ENCODE assay signal across 21 cellular contexts in genomic region chr16:62853887-62854286, GRCh38.
A peak's percentile ranks its signal among the peaks of the same experiment; 100 is the strongest.
DNase-seq lines count a peak whose midpoint lies in the region; ATAC-seq and TF ChIP-seq lines count a peak whose summit lies in the region.
"Had no signal": no experiment of that assay in that cellular context is flagged by ENCODE, and none has a peak within 500 bp of the region (broad histone marks: within the 10 kb centered on the region; RNA-seq: fewer than 3 reads in every experiment).

No MANE protein-coding gene starts in this region.

- no peak for TF ChIP-seq CTCF in mammary epithelial cell (conservative IDR thresholded peaks at IDR 0.05 in 1 of 2, IDR thresholded peaks at IDR 0.05 in 1 of 2; ENCODE audit: extremely low read depth in 1 of 2, insufficient read depth in 1 of 2, low read depth in 1 of 2, low read length in 2 of 2)

- H3K27me3 ChIP-seq in mammary epithelial cell (ENCODE audit: insufficient read depth, low read length), result no peaks in the 10 kb centered on the region

- H3K9me3 ChIP-seq in mammary epithelial cell (replicated peaks; ENCODE audit: insufficient read depth, low read length), result no peaks in the 10 kb centered on the region

- H3K36me3 ChIP-seq in mammary epithelial cell (ENCODE audit: insufficient read depth, low read length), result no peaks in the 10 kb centered on the region

- no peaks in the 10 kb centered on the region for H3K79me2 ChIP-seq in mammary epithelial cell (ENCODE audit: insufficient read depth, low read length)

- no peak for ATAC-seq in GM21360 (IDR thresholded peaks at IDR 0.05; ENCODE audit: unreplicated experiment)
- ATAC-seq: PC-3 had no signal

- 7% methylated on average over 4 of the region's 4 CpGs for WGBS in mammary epithelial cell (ENCODE audit: low coverage, missing lambda C conversion rate)

- no peak overlapping the region for H3K9ac ChIP-seq in mammary epithelial cell (ENCODE audit: insufficient read depth, low read length)

- intact Hi-C loops in mammary epithelial cell (cut with micrococcal nuclease), result no loop called here

- H4K20me1 ChIP-seq in mammary epithelial cell (ENCODE audit: insufficient read depth, low read length), result no peaks in the 10 kb centered on the region

- no peak overlapping the region for H3K4me3 ChIP-seq in mammary epithelial cell (replicated peaks in 1 of 3; ENCODE audit: insufficient read depth in 1 of 3, low read depth in 2 of 3, low read length in 3 of 3)

- peak overlapping the region; percentile 54 for H2AFZ ChIP-seq in mammary epithelial cell (ENCODE audit: low read depth, low read length)

- CTCF ChIA-PET in mammary epithelial cell (lab: Charles Lee; ENCODE audit: low non-redundant PET), result no interaction called here

- peak; percentile 8 for DNase-seq in NCI-H146 (lab: John Stamatoyannopoulos, UW)
- no peak for DNase-seq in NCI-H146 treated with DMSO at 0.1 percent for 48 hours (lab: John Stamatoyannopoulos, UW; ENCODE audit: unreplicated experiment)
- DNase-seq in NCI-H526 (lab: John Stamatoyannopoulos, UW), result peak; percentile 0 to 53
- DNase-seq in mammary epithelial cell, result peak; percentile 73
- DNase-seq in activated gamma-delta T cell (lab: John Stamatoyannopoulos, UW), result no peak
- DNase-seq in activated CD8-positive, alpha-beta memory T cell treated with anti-CD3 and anti-CD28 coated beads, Interleukin-2, amount 50 U/mL, for 4 hours, result no peak
- DNase-seq in HCEC 1CT, result no peak
- DNase-seq: AML-193, DND-41, H7, IMR-90, NCI-H1048, NCI-H1694, NCI-H2081 treated with DMSO at 0.1 percent for 48 hours, NCI-H226, NCI-H774, PC-3, T-helper 2 cell had no signal

- peaks cover 8% of the 10 kb centered on the region for H3K4me1 ChIP-seq in mammary epithelial cell (ENCODE audit: insufficient read depth, low read length)

- in situ Hi-C loops in mammary epithelial cell (cut with MboI; ENCODE audit: low sequenced_read_pairs in 2 of 2), result no loop called here

- H3K27ac ChIP-seq in mammary epithelial cell (ENCODE audit: insufficient read depth, low read depth, low read length), result no peak overlapping the region
- H3K27ac ChIP-seq: 22Rv1, C4-2B had no signal

- dilution Hi-C loops in mammary epithelial cell (cut with HindIII; ENCODE audit: low sequenced_read_pairs), result no loop called here

- no TSS peak for BruUV-seq in mammary epithelial cell (replicated peaks; lab: Mats Ljungman, UMichigan)

- H3K4me2 ChIP-seq in mammary epithelial cell (ENCODE audit: insufficient read depth, low read depth, low read length), result peak overlapping the region; percentile 50

Comparison
In these comparisons a context has a peak if more than half of its experiments do, and no peak if none do; other contexts are left out.
1. DNase-seq: peak in NCI-H146 (single experiment), NCI-H526 (2 of 2) and mammary epithelial cell (single experiment); none in NCI-H146 treated with DMSO at 0.1 percent for 48 hours (single experiment), activated gamma-delta T cell (single experiment), activated CD8-positive, alpha-beta memory T cell treated with anti-CD3 and anti-CD28 coated beads, Interleukin-2, amount 50 U/mL, for 4 hours (single experiment) and HCEC 1CT (single experiment).